In genomic region chr1:214445201-214445600, GRCh38 we compare ENCODE assay signal across 1 cellular context.
TF ChIP-seq lines count a peak whose summit lies in the region.

No MANE protein-coding gene starts in this region.

TF ChIP-seq in IMR-90, 13 proteins besides CTCF, POLR2A, EP300 and RAD21:
- no peak for TF ChIP-seq BHLHE40 (IDR thresholded peaks at IDR 0.05; ENCODE audit: low read depth, low read length)
- TF ChIP-seq MXI1 (IDR thresholded peaks at IDR 0.05; ENCODE audit: borderline replicate concordance, low read depth, low read length), result no peak
- no peak for TF ChIP-seq CEBPB (IDR thresholded peaks at IDR 0.05; ENCODE audit: low read depth, low read length)
- TF ChIP-seq MAZ (IDR thresholded peaks at IDR 0.05; ENCODE audit: borderline replicate concordance, low read depth, low read length), result no peak
- no peak for TF ChIP-seq FOS (IDR thresholded peaks at IDR 0.05; ENCODE audit: low read depth, low read length)
- TF ChIP-seq RCOR1 (IDR thresholded peaks at IDR 0.05; ENCODE audit: insufficient replicate concordance, low read length), result no peak
- TF ChIP-seq SMC3 (IDR thresholded peaks at IDR 0.05; ENCODE audit: low read depth, low read length), result no peak
- no peak for TF ChIP-seq CHD1 (IDR thresholded peaks at IDR 0.05; ENCODE audit: low read depth, low read length)
- TF ChIP-seq NFE2L2 (IDR thresholded peaks at IDR 0.05; ENCODE audit: low read depth, low read length), result no peak
- no peak for TF ChIP-seq ELK1 (IDR thresholded peaks at IDR 0.05; ENCODE audit: borderline replicate concordance, low read depth, low read length)
- no peak for TF ChIP-seq RFX5 (IDR thresholded peaks at IDR 0.05; ENCODE audit: low read depth, low read length)
- no peak for TF ChIP-seq MAFK (IDR thresholded peaks at IDR 0.05; ENCODE audit: low read depth, low read length)
